Comparison of ENCODE assay signal across 22 cellular contexts in genomic region chr12:27425306-27425705, GRCh38. TPM values are rescaled to one million over a fixed set of nuclear protein-coding genes. Genes with fewer than 3 reads are reported as not detected.
"Had no signal": no experiment of that assay in that cellular context is flagged by ENCODE, and none has a peak within 500 bp of the region (broad histone marks: within the 10 kb centered on the region; RNA-seq: fewer than 3 reads in every experiment).

No MANE protein-coding gene starts in this region.

- H3K9me3 ChIP-seq: gastroesophageal sphincter, heart right ventricle, ovary, psoas muscle, right lobe of liver, SK-N-SH, stomach, upper lobe of right lung had no signal

- H3K36me3 ChIP-seq: cardiac muscle cell, gastroesophageal sphincter, heart right ventricle, ovary, right lobe of liver, upper lobe of right lung had no signal

- H3K27me3 Mint-ChIP-seq: activated CD4-positive, alpha-beta T cell treated with anti-CD3 and anti-CD28 coated beads, Interleukin-2, amount 10 ng/mL, durations not matched to agents 7 days and 5 days; activated naive CD4-positive, alpha-beta T cell treated with anti-CD3 and anti-CD28 coated beads, Interleukin-2, amount 50 U/mL, for 24 hours; memory B cell; naive thymus-derived CD4-positive, alpha-beta T cell had no signal

- DNase-seq: activated CD8-positive, alpha-beta memory T cell treated with anti-CD3 and anti-CD28 coated beads for 24 hours; activated CD8-positive, alpha-beta memory T cell treated with anti-CD3 and anti-CD28 coated beads, Interleukin-2, amount 50 U/mL, for 48 hours; activated gamma-delta T cell; left ventricle myocardium superior; psoas muscle; right lobe of liver; stimulated activated CD4-positive, alpha-beta T cell treated with anti-CD3 and anti-CD28 coated beads, Interleukin-4, amount 100 ng/mL, for 1 hour; stomach; upper lobe of right lung had no signal

- H3K4me3 Mint-ChIP-seq: activated CD4-positive, alpha-beta T cell treated with anti-CD3 and anti-CD28 coated beads, Interleukin-2, amount 10 ng/mL, durations not matched to agents 7 days and 5 days; activated naive CD4-positive, alpha-beta T cell treated with anti-CD3 and anti-CD28 coated beads, Interleukin-2, amount 50 U/mL, for 24 hours; memory B cell; naive thymus-derived CD4-positive, alpha-beta T cell; T-helper 2 cell treated with Interferon-gamma antibody and Interleukin-4, amounts not matched to agents 5 μg/mL and 100 μg/mL, for 36 hours had no signal

- H3K4me3 ChIP-seq: cardiac muscle cell, gastroesophageal sphincter, heart right ventricle, ovary, psoas muscle, right lobe of liver, stomach, upper lobe of right lung had no signal

- H3K4me1 Mint-ChIP-seq: activated naive CD4-positive, alpha-beta T cell treated with anti-CD3 and anti-CD28 coated beads, Interleukin-2, amount 50 U/mL, for 24 hours; memory B cell had no signal

- H3K27ac Mint-ChIP-seq: activated CD4-positive, alpha-beta T cell treated with anti-CD3 and anti-CD28 coated beads, Interleukin-2, amount 10 ng/mL, durations not matched to agents 7 days and 5 days; activated naive CD4-positive, alpha-beta T cell treated with anti-CD3 and anti-CD28 coated beads, Interleukin-2, amount 50 U/mL, for 24 hours; memory B cell; naive thymus-derived CD4-positive, alpha-beta T cell; T-helper 2 cell treated with Interferon-gamma antibody and Interleukin-4, amounts not matched to agents 5 μg/mL and 100 μg/mL, for 36 hours had no signal

- H3K9ac ChIP-seq: SK-N-SH had no signal

- H3K9me3 Mint-ChIP-seq: activated CD4-positive, alpha-beta T cell treated with anti-CD3 and anti-CD28 coated beads, Interleukin-2, amount 10 ng/mL, durations not matched to agents 7 days and 5 days; activated naive CD4-positive, alpha-beta T cell treated with anti-CD3 and anti-CD28 coated beads, Interleukin-2, amount 50 U/mL, for 24 hours; memory B cell; naive thymus-derived CD4-positive, alpha-beta T cell; T-helper 2 cell treated with Interferon-gamma antibody and Interleukin-4, amounts not matched to agents 5 μg/mL and 100 μg/mL, for 36 hours had no signal

- ATAC-seq: activated CD4-positive, CD25-positive, alpha-beta regulatory T cell treated with anti-CD3 and anti-CD28 coated beads, Interleukin-2, amount 50 U/mL, for 24 hours; naive thymus-derived CD4-positive, alpha-beta T cell had no signal

- H3K27ac ChIP-seq: cardiac muscle cell, gastroesophageal sphincter, ovary, psoas muscle, right lobe of liver, stomach, upper lobe of right lung had no signal

- H3K36me3 Mint-ChIP-seq: activated naive CD4-positive, alpha-beta T cell treated with anti-CD3 and anti-CD28 coated beads, Interleukin-2, amount 50 U/mL, for 24 hours; memory B cell had no signal

- H3K4me2 ChIP-seq: SK-N-SH had no signal

- H3K27me3 ChIP-seq: cardiac muscle cell, gastroesophageal sphincter, heart right ventricle, ovary, right lobe of liver, stomach, upper lobe of right lung had no signal

- H3K4me1 ChIP-seq: gastroesophageal sphincter, psoas muscle, right lobe of liver, stomach, upper lobe of right lung had no signal

RNA-seq across cellular contexts. Expression of gene SMCO2, which starts 21.2 kb away (rescaled TPM):
- total RNA-seq: cardiac muscle cell, gastroesophageal sphincter, left ventricle myocardium superior, mucosa of gallbladder, ovary, psoas muscle, temporal lobe had no signal
- polyA plus RNA-seq: cardiac muscle cell; naive thymus-derived CD4-positive, alpha-beta T cell; ovary; psoas muscle had no signal
